In genomic region chr3:195160257-195160898, GRCh38 we compare ENCODE assay signal across 11 cellular contexts.
DNase-seq lines count a peak whose midpoint lies in the region; ATAC-seq, FAIRE-seq and TF ChIP-seq lines count a peak whose summit lies in the region.
"Had no signal": no experiment of that assay in that cellular context is flagged by ENCODE, and none has a peak within 500 bp of the region (broad histone marks: within the 10 kb centered on the region; RNA-seq: fewer than 3 reads in every experiment).

No MANE protein-coding gene starts in this region.

- no peaks in the 10 kb centered on the region for H3K9me3 Mint-ChIP-seq in nephron

- TF ChIP-seq POLR2A in esophagus muscularis mucosa (IDR thresholded peaks at IDR 0.05; ENCODE audit: low read depth), result no peak

- H3K27ac Mint-ChIP-seq in nephron, result peak overlapping the region; percentile 26 to 71 (median 36)

- intact Hi-C loops in esophagus muscularis mucosa (cut with DNase I), result no loop called here

- TF ChIP-seq EP300 in esophagus muscularis mucosa (IDR thresholded peaks at IDR 0.05), result peak; percentile 68

- H3K27me3 Mint-ChIP-seq in nephron (ENCODE audit: low read depth), result no peaks in the 10 kb centered on the region

- H3K4me3 ChIP-seq in BLaER1 (no peak overlapping the region), esophagus muscularis mucosa (no peak overlapping the region)
- H3K4me3 ChIP-seq: pancreas, thoracic aorta had no signal

- H3K36me3 ChIP-seq in BLaER1, result no peaks in the 10 kb centered on the region
- H3K36me3 ChIP-seq in esophagus muscularis mucosa, result no peaks in the 10 kb centered on the region
- H3K36me3 ChIP-seq: pancreas, thoracic aorta had no signal

- WGBS in esophagus muscularis mucosa, result 71% methylated on average over 13 of the region's 14 CpGs

- no peaks in the 10 kb centered on the region for H4K20me1 ChIP-seq in BLaER1

- H3K27me3 ChIP-seq in BLaER1 (no peaks in the 10 kb centered on the region), esophagus muscularis mucosa (no peaks in the 10 kb centered on the region)
- H3K27me3 ChIP-seq: pancreas had no signal

- H3K4me3 Mint-ChIP-seq in nephron, result no peak overlapping the region

- FAIRE-seq in RCC 7860 (lab: Jason Lieb, UNC), result no peak
- FAIRE-seq: pancreas had no signal

- peak overlapping the region; percentile 15 for H3K27ac ChIP-seq in BLaER1
- peak overlapping the region; percentile 58 to 79 (median 65) for H3K27ac ChIP-seq in esophagus muscularis mucosa (replicated peaks in 1 of 4)
- H3K27ac ChIP-seq: thoracic aorta had no signal

- peaks cover 75% of the 10 kb centered on the region for H3K4me1 Mint-ChIP-seq in nephron

- H3K4me1 ChIP-seq in BLaER1 (peaks cover 68% of the 10 kb centered on the region), esophagus muscularis mucosa (peaks cover 35 to 50% (median 41%) of the 10 kb centered on the region in 4 donors)

- no peaks in the 10 kb centered on the region for H3K9me3 ChIP-seq in BLaER1
- H3K9me3 ChIP-seq in esophagus muscularis mucosa, result no peaks in the 10 kb centered on the region
- H3K9me3 ChIP-seq: pancreas, thoracic aorta had no signal

- no peak overlapping the region; the same call in 1 of the 2 replicates for H3K9ac ChIP-seq in BLaER1

- DNase-seq in NCI-H146 treated with DMSO at 0.1 percent for 48 hours (lab: John Stamatoyannopoulos, UW; ENCODE audit: unreplicated experiment) (peak; percentile 44), esophagus muscularis mucosa (ENCODE audit: extremely low spot score) (no peak), occipital lobe (lab: John Stamatoyannopoulos, UW) (no peak), RCC 7860 (ENCODE audit: low spot score) (no peak), kidney glomerular epithelial cell (lab: John Stamatoyannopoulos, UW) (no peak)
- DNase-seq: H7, pancreas had no signal

- peak overlapping the region; percentile 56 for H3K4me2 ChIP-seq in BLaER1

- ATAC-seq in GM18517 (IDR thresholded peaks at IDR 0.05; ENCODE audit: unreplicated experiment), result no peak

- peaks cover 3% of the 10 kb centered on the region for H3K36me3 Mint-ChIP-seq in nephron (ENCODE audit: low read depth)

- TF ChIP-seq CTCF in esophagus muscularis mucosa (IDR thresholded peaks at IDR 0.05) (no peak), nephron (IDR thresholded peaks at IDR 0.05; ENCODE audit: unreplicated experiment in 3 of 3) (no peak)
